ENCODE assay signal across 19 cellular contexts in genomic region chr14:105430042-105430441, GRCh38. TPM values are rescaled to one million over a fixed set of nuclear protein-coding genes. Genes with fewer than 3 reads are reported as not detected.
DNase-seq lines count a peak whose midpoint lies in the region; ATAC-seq, FAIRE-seq and TF ChIP-seq lines count a peak whose summit lies in the region.
"Had no signal": no experiment of that assay in that cellular context is flagged by ENCODE, and none has a peak within 500 bp of the region (broad histone marks: within the 10 kb centered on the region; RNA-seq: fewer than 3 reads in every experiment).

No MANE protein-coding gene starts in this region.

- H3K4me3 ChIP-seq in A549 = no peak overlapping the region
- H3K4me3 ChIP-seq in HCT116 (replicated peaks in 1 of 2; ENCODE audit: low read depth in 1 of 2, low read length in 2 of 2) = peak overlapping the region in 1 of 2 experiments; percentile 13; a peak in 1 of 4 replicates
- H3K4me3 ChIP-seq in endothelial cell of umbilical vein (replicated peaks in 1 of 3; ENCODE audit: insufficient read depth in 1 of 3, low read depth in 1 of 3, low read length in 3 of 3) = no peak overlapping the region
- no peak overlapping the region for H3K4me3 ChIP-seq in psoas muscle
- H3K4me3 ChIP-seq: MG63 had no signal

- ATAC-seq in A549 (no peak), HCT116 (no peak), psoas muscle (no peak), GM21515 (IDR thresholded peaks at IDR 0.05; ENCODE audit: unreplicated experiment) (no peak), GM21367 (IDR thresholded peaks at IDR 0.05; ENCODE audit: unreplicated experiment) (no peak), HG03432 (IDR thresholded peaks at IDR 0.05; ENCODE audit: unreplicated experiment) (no peak)
- ATAC-seq: Panc1 had no signal

- H3K4me1 ChIP-seq in A549 (peaks cover 23% of the 10 kb centered on the region), HCT116 (ENCODE audit: control insufficient read depth in 1 of 2, insufficient read depth in 2 of 2, low read length in 2 of 2) (peaks cover 20 to 38% of the 10 kb centered on the region in 2 experiments), endothelial cell of umbilical vein (ENCODE audit: control insufficient read depth, extremely low read depth, insufficient read depth, low read length) (peaks cover 29% of the 10 kb centered on the region), psoas muscle (no peaks in the 10 kb centered on the region)

- no peak for TF ChIP-seq EP300 in A549 (IDR thresholded peaks at IDR 0.05)

- CTCF ChIA-PET in A549 (lab: Yijun Ruan, JAX) (interaction anchor here (1.0 to 3.7 kb wide), 8 partner anchors 10 to 99 kb away, joined by 3 to 15 read pairs (median 4); no protein-coding TSS in a partner anchor), HCT116 (lab: Charles Lee) (interaction anchor here (1.1 kb wide), 1 partner anchor 51 kb away, joined by 9 read pairs; no protein-coding TSS in a partner anchor), endothelial cell of umbilical vein (lab: Charles Lee) (interaction anchor here (1.0 to 4.7 kb wide), 8 partner anchors 12 to 60 kb away, joined by 3 to 23 read pairs (median 8); no protein-coding TSS in a partner anchor)

- H3K9ac ChIP-seq in HCT116 (ENCODE audit: low read length) = no peak overlapping the region
- peak overlapping the region; percentile 7 for H3K9ac ChIP-seq in endothelial cell of umbilical vein (replicated peaks; ENCODE audit: extremely low read depth, insufficient read depth, low read length)

- no peaks in the 10 kb centered on the region for H3K9me1 ChIP-seq in endothelial cell of umbilical vein (replicated peaks; ENCODE audit: control insufficient read depth, extremely low read depth, insufficient read depth, low read length)

- no peaks in the 10 kb centered on the region for H3K9me2 ChIP-seq in HCT116 (ENCODE audit: insufficient read depth)

- RAD21 ChIA-PET in HCT116 (lab: Charles Lee; ENCODE audit: low non-redundant PET in 1 of 2, low total read pairs in 2 of 2, uncharacterized antibody in 2 of 2, unreplicated experiment in 2 of 2) = no interaction called here

- no peaks in the 10 kb centered on the region for H3K9me3 ChIP-seq in A549
- H3K9me3 ChIP-seq in HCT116 (ENCODE audit: control insufficient read depth in 1 of 2, insufficient read depth in 1 of 2, low read depth in 1 of 2, low read length in 2 of 2) = no peaks in the 10 kb centered on the region
- no peaks in the 10 kb centered on the region for H3K9me3 ChIP-seq in endothelial cell of umbilical vein (replicated peaks; ENCODE audit: control insufficient read depth, insufficient read depth, low read length)
- no peaks in the 10 kb centered on the region for H3K9me3 ChIP-seq in psoas muscle
- H3K9me3 ChIP-seq: Caco-2 had no signal

- 95% methylated on average over 6 of the region's 6 CpGs for WGBS in A549 (ENCODE audit: missing lambda C conversion rate)
- 76 to 82% (median 81%) methylated on average over 6 of the region's 6 CpGs for WGBS in psoas muscle, 3 donors

- DNase-seq in A549 (ENCODE audit: low read depth in 1 of 2, low spot score in 1 of 2) (no peak), HCT116 (ENCODE audit: low read depth, low spot score) (no peak), endothelial cell of umbilical vein (ENCODE audit: low read depth, low spot score) (peak; percentile 93), psoas muscle (no peak)
- DNase-seq: Caco-2; CD4-positive, CD25-positive, alpha-beta regulatory T cell; DMS153; NCI-H1092; NCI-H1694; NCI-H2107; NCI-H2227 treated with DMSO at 0.1 percent for 48 hours; NCI-H524; SHP77 had no signal

- peaks cover 3 to 7% of the 10 kb centered on the region in 2 experiments for H3K36me3 ChIP-seq in HCT116 (ENCODE audit: control insufficient read depth in 1 of 2, insufficient read depth in 2 of 2, low read length in 2 of 2)
- H3K36me3 ChIP-seq in endothelial cell of umbilical vein (ENCODE audit: control insufficient read depth in 2 of 2, extremely low read depth in 1 of 2, insufficient read depth in 2 of 2, low read length in 2 of 2) = peaks cover 2 to 8% of the 10 kb centered on the region in 2 experiments
- peaks cover 0 to 7% of the 10 kb centered on the region in 2 donors for H3K36me3 ChIP-seq in psoas muscle (ENCODE audit: insufficient read depth in 1 of 2, low read depth in 1 of 2)

- H3K27me3 ChIP-seq in HCT116 (ENCODE audit: insufficient read depth, low read length) (no peaks in the 10 kb centered on the region), endothelial cell of umbilical vein (ENCODE audit: control insufficient read depth in 2 of 2, insufficient read depth in 2 of 2, low read length in 2 of 2) (no peaks in the 10 kb centered on the region), psoas muscle (ENCODE audit: insufficient read depth in 3 of 3, low read length in 2 of 3) (no peaks in the 10 kb centered on the region)
- H3K27me3 ChIP-seq: MG63 had no signal

- POLR2A ChIA-PET in A549 (lab: Yijun Ruan, JAX) (interaction anchor here (1.2 kb wide), 1 partner anchor 51 kb away, joined by 3 read pairs; no protein-coding TSS in a partner anchor), HCT116 (lab: Charles Lee) (no interaction called here), endothelial cell of umbilical vein (lab: Charles Lee) (interaction anchor here (0.6 to 0.9 kb wide), 3 partner anchors 45 to 160 kb away, joined by 3 to 4 read pairs (median 3); no protein-coding TSS in a partner anchor)

- H3K4me2 ChIP-seq in A549 (peak overlapping the region; percentile 21), HCT116 (ENCODE audit: low read length) (peak overlapping the region; percentile 61), endothelial cell of umbilical vein (ENCODE audit: insufficient read depth, low read length) (peak overlapping the region; percentile 44)

- BruUV-seq in HCT116 (replicated peaks; lab: Mats Ljungman, UMichigan) = no TSS peak
- BruUV-seq in endothelial cell of umbilical vein (replicated peaks; lab: Mats Ljungman, UMichigan) = no TSS peak

- dilution Hi-C loops in endothelial cell of umbilical vein (cut with MboI; ENCODE audit: extremely low pct_ligation_motif_present, low sequenced_read_pairs) = no loop called here

- intact Hi-C loops in HCT116 (cut with micrococcal nuclease) (no loop called here), endothelial cell of umbilical vein (cut with micrococcal nuclease) (loop anchor here (1.0 to 5.0 kb wide), 6 partner anchors 9 to 61 kb away; partner anchors contain the start of genes CRIP2, TEDC1 and TEX22), psoas muscle (cut with DNase I) (no loop called here)

- peaks cover 93% of the 10 kb centered on the region for H3K79me2 ChIP-seq in HCT116 (ENCODE audit: insufficient read depth, low read length)
- H3K79me2 ChIP-seq in endothelial cell of umbilical vein (ENCODE audit: control insufficient read depth, insufficient read depth, low read length) = peaks cover 80% of the 10 kb centered on the region

- H3K27ac ChIP-seq in A549 (no peak overlapping the region), HCT116 (ENCODE audit: low read depth, low read length) (peak overlapping the region; percentile 36; the same call in 1 of the 2 replicates), endothelial cell of umbilical vein (ENCODE audit: insufficient read depth, low read depth, low read length) (peak overlapping the region; percentile 86), psoas muscle (peak overlapping the region; percentile 30)

- no peak overlapping the region for H2AFZ ChIP-seq in HCT116 (ENCODE audit: low read depth, low read length, poor library complexity, severe bottlenecking)
- no peak overlapping the region for H2AFZ ChIP-seq in endothelial cell of umbilical vein (ENCODE audit: low read depth, low read length)

- TF ChIP-seq CTCF in A549 (IDR thresholded peaks at IDR 0.05) (no peak), HCT116 (IDR thresholded peaks at IDR 0.05 in 2 of 3, conservative IDR thresholded peaks at IDR 0.05 in 1 of 3; ENCODE audit: borderline replicate concordance in 1 of 3, insufficient read depth in 1 of 3, low read depth in 2 of 3, low read length in 2 of 3) (no peak), endothelial cell of umbilical vein (IDR thresholded peaks at IDR 0.05; ENCODE audit: extremely low read depth in 1 of 2, insufficient read depth in 1 of 2, low read depth in 1 of 2, low read length in 2 of 2) (no peak), psoas muscle (IDR thresholded peaks at IDR 0.05) (no peak)

- H4K20me1 ChIP-seq in HCT116 (ENCODE audit: insufficient read depth) (peaks cover 19% of the 10 kb centered on the region), endothelial cell of umbilical vein (replicated peaks; ENCODE audit: control insufficient read depth, extremely low read depth, insufficient read depth, low read length) (peaks cover 2% of the 10 kb centered on the region)

- TF ChIP-seq POLR2A in A549 (IDR thresholded peaks at IDR 0.05; ENCODE audit: low read length) = no peak
- TF ChIP-seq POLR2A in HCT116 (IDR thresholded peaks at IDR 0.05; ENCODE audit: borderline replicate concordance, extremely low read depth, insufficient read depth, insufficient read length) = no peak
- TF ChIP-seq POLR2A in endothelial cell of umbilical vein (IDR thresholded peaks at IDR 0.05; ENCODE audit: low read depth, low read length) = no peak

- FAIRE-seq in A549 (lab: Jason Lieb, UNC) (no peak), endothelial cell of umbilical vein (lab: Jason Lieb, UNC) (peak; percentile 98)

- TF ChIP-seq RAD21 in A549 (conservative IDR thresholded peaks at IDR 0.05 in 1 of 2, IDR thresholded peaks at IDR 0.05 in 1 of 2) = no peak
- no peak for TF ChIP-seq RAD21 in HCT116 (IDR thresholded peaks at IDR 0.05; ENCODE audit: low read depth)

RNA-seq across cellular contexts. Expression of gene MTA1, which starts 10.4 kb away (rescaled TPM):
- polyA plus RNA-seq in A549 (2011; rRNA removed) (46.8 and 52.7 TPM in 2 replicates), A549 (2017; fragmentation: RNase III; extraction: RNeasy Plus Mini Kit Qiagen cat#74134 plus additional on column Dnase treatment) (80.7 to 89.8 TPM (median 86.7 TPM) in 3 replicates), endothelial cell of umbilical vein (85.2 and 97.2 TPM in 2 replicates), psoas muscle (10 to 100 TPM; 22.6 to 32.8 (median 25.5) TPM)
- polyA plus RNA-seq in A549 (2012; cell fraction: cytosol; rRNA removed) = 105 and 111 TPM in 2 replicates
- polyA plus RNA-seq in A549 (2012; cell fraction: nucleus; rRNA removed) = 523 and 668 TPM in 2 replicates
- 42.6 and 67.3 TPM in 2 replicates for polyA minus RNA-seq in A549 (2011; rRNA and poly(A)+ RNA removed)
- total RNA-seq in HCT116 (2021; ENCODE audit: unreplicated experiment) (229 TPM), endothelial cell of umbilical vein (158 and 167 TPM in 2 replicates), psoas muscle (10 to 100 TPM; 41.1 to 48.6 (median 45.1) TPM)
- 132 and 135 TPM in 2 replicates for polyA plus RNA-seq in HCT116 (2012)
- 64.9 and 83.8 TPM in 2 replicates for polyA plus RNA-seq in endothelial cell of umbilical vein (2011; cell fraction: cytosol; rRNA removed)
- polyA plus RNA-seq in endothelial cell of umbilical vein (2011; cell fraction: nucleus; rRNA removed) = 382 and 473 TPM in 2 replicates
- 74.8 and 83.4 TPM in 2 replicates for polyA plus RNA-seq in endothelial cell of umbilical vein (2012)
- 58.0 and 69.6 TPM in 2 replicates for polyA minus RNA-seq in endothelial cell of umbilical vein
- 90.6 TPM for polyA minus RNA-seq in endothelial cell of umbilical vein (2011; cell fraction: cytosol; rRNA and poly(A)+ RNA removed)
- polyA minus RNA-seq in endothelial cell of umbilical vein (2011; cell fraction: nucleus; rRNA and poly(A)+ RNA removed) = 110 and 182 TPM in 2 replicates

RNA-seq across cellular contexts. Expression of gene TEX22, which starts 31.7 kb away (rescaled TPM):
- polyA plus RNA-seq in A549 (2011; rRNA removed) (0.06 and 0.19 TPM in 2 replicates), A549 (2017; fragmentation: RNase III; extraction: RNeasy Plus Mini Kit Qiagen cat#74134 plus additional on column Dnase treatment) (0.23 to 0.51 TPM (median 0.26 TPM) in 3 replicates), endothelial cell of umbilical vein (0.06 and 0.22 TPM in 2 replicates), psoas muscle (under 1 TPM in 2 of 3 donors, not detected in 1; 0.10 to 0.13 TPM)
- polyA plus RNA-seq in A549 (2012; cell fraction: cytosol; rRNA removed) = 0.08 and 0.12 TPM in 2 replicates
- polyA plus RNA-seq in A549 (2012; cell fraction: nucleus; rRNA removed) = 0.65 and 0.84 TPM in 2 replicates
- 0.44 and 0.50 TPM in 2 replicates for polyA minus RNA-seq in A549 (2011; rRNA and poly(A)+ RNA removed)
- total RNA-seq in HCT116 (2021; ENCODE audit: unreplicated experiment) (3.8 TPM), endothelial cell of umbilical vein (1.1 and 2.1 TPM in 2 replicates), psoas muscle (under 1 TPM in 3 of 4 donors, not detected in 1; 0.34 to 0.75 (median 0.39) TPM)
- polyA plus RNA-seq in HCT116 (2012) = 0.05 and 0.15 TPM in 2 replicates
- 0.14 TPM in 2 replicates for polyA plus RNA-seq in endothelial cell of umbilical vein (2011; cell fraction: cytosol; rRNA removed)
- 0.76 and 0.90 TPM in 2 replicates for polyA plus RNA-seq in endothelial cell of umbilical vein (2011; cell fraction: nucleus; rRNA removed)
- not detected in 2 replicates for polyA plus RNA-seq in endothelial cell of umbilical vein (2012)
- polyA minus RNA-seq in endothelial cell of umbilical vein = 0.19 and 0.23 TPM in 2 replicates
- not detected for polyA minus RNA-seq in endothelial cell of umbilical vein (2011; cell fraction: cytosol; rRNA and poly(A)+ RNA removed)
- 0.24 and 0.53 TPM in 2 replicates for polyA minus RNA-seq in endothelial cell of umbilical vein (2011; cell fraction: nucleus; rRNA and poly(A)+ RNA removed)

RNA-seq across cellular contexts. Expression of gene CRIP2, which starts 44.6 kb away (rescaled TPM):
- polyA plus RNA-seq in A549 (2011; rRNA removed) (36.2 and 41.0 TPM in 2 replicates), A549 (2017; fragmentation: RNase III; extraction: RNeasy Plus Mini Kit Qiagen cat#74134 plus additional on column Dnase treatment) (55.6 to 68.4 TPM (median 67.3 TPM) in 3 replicates), endothelial cell of umbilical vein (954 and 1,384 TPM in 2 replicates), psoas muscle (10 to 100 TPM; 28.5 to 71.8 (median 47.3) TPM)
- polyA plus RNA-seq in A549 (2012; cell fraction: cytosol; rRNA removed) = 192 and 210 TPM in 2 replicates
- polyA plus RNA-seq in A549 (2012; cell fraction: nucleus; rRNA removed) = 220 and 295 TPM in 2 replicates
- 8.9 and 14.4 TPM in 2 replicates for polyA minus RNA-seq in A549 (2011; rRNA and poly(A)+ RNA removed)
- total RNA-seq in HCT116 (2021; ENCODE audit: unreplicated experiment) (31.1 TPM), endothelial cell of umbilical vein (322 and 361 TPM in 2 replicates), psoas muscle (10 to 100 TPM; 23.1 to 46.5 (median 30.2) TPM)
- 37.8 and 43.3 TPM in 2 replicates for polyA plus RNA-seq in HCT116 (2012)
- 542 and 715 TPM in 2 replicates for polyA plus RNA-seq in endothelial cell of umbilical vein (2011; cell fraction: cytosol; rRNA removed)
- 348 and 443 TPM in 2 replicates for polyA plus RNA-seq in endothelial cell of umbilical vein (2011; cell fraction: nucleus; rRNA removed)
- polyA plus RNA-seq in endothelial cell of umbilical vein (2012) = 232 and 368 TPM in 2 replicates
- 127 and 173 TPM in 2 replicates for polyA minus RNA-seq in endothelial cell of umbilical vein
- 41.4 TPM for polyA minus RNA-seq in endothelial cell of umbilical vein (2011; cell fraction: cytosol; rRNA and poly(A)+ RNA removed)
- polyA minus RNA-seq in endothelial cell of umbilical vein (2011; cell fraction: nucleus; rRNA and poly(A)+ RNA removed) = 40.5 and 94.7 TPM in 2 replicates

RNA-seq across cellular contexts. Expression of gene CRIP1, which starts 56.6 kb away (rescaled TPM):
- polyA plus RNA-seq in A549 (2011; rRNA removed) (196 and 280 TPM in 2 replicates), A549 (2017; fragmentation: RNase III; extraction: RNeasy Plus Mini Kit Qiagen cat#74134 plus additional on column Dnase treatment) (837 to 1,023 TPM (median 999 TPM) in 3 replicates), endothelial cell of umbilical vein (3.0 and 3.1 TPM in 2 replicates), psoas muscle (10 to 100 TPM; 17.5 to 27.2 (median 20.6) TPM)
- polyA plus RNA-seq in A549 (2012; cell fraction: cytosol; rRNA removed) = 1,772 and 1,826 TPM in 2 replicates
- polyA plus RNA-seq in A549 (2012; cell fraction: nucleus; rRNA removed) = 674 and 890 TPM in 2 replicates
- 60.5 and 132 TPM in 2 replicates for polyA minus RNA-seq in A549 (2011; rRNA and poly(A)+ RNA removed)
- total RNA-seq in HCT116 (2021; ENCODE audit: unreplicated experiment) (260 TPM), endothelial cell of umbilical vein (4.8 and 8.1 TPM in 2 replicates), psoas muscle (10 to 100 TPM; 11.5 to 24.9 (median 14.2) TPM)
- polyA plus RNA-seq in HCT116 (2012) = 613 and 656 TPM in 2 replicates
- polyA plus RNA-seq in endothelial cell of umbilical vein (2011; cell fraction: cytosol; rRNA removed) = 2.9 and 3.9 TPM in 2 replicates
- 3.3 and 3.7 TPM in 2 replicates for polyA plus RNA-seq in endothelial cell of umbilical vein (2011; cell fraction: nucleus; rRNA removed)
- polyA plus RNA-seq in endothelial cell of umbilical vein (2012) = 2.8 and 4.2 TPM in 2 replicates
- polyA minus RNA-seq in endothelial cell of umbilical vein = 0.91 TPM in 1 of 2 replicates, not detected in the other
- polyA minus RNA-seq in endothelial cell of umbilical vein (2011; cell fraction: cytosol; rRNA and poly(A)+ RNA removed) = 143 TPM
- polyA minus RNA-seq in endothelial cell of umbilical vein (2011; cell fraction: nucleus; rRNA and poly(A)+ RNA removed) = 3.5 and 5.3 TPM in 2 replicates
- total RNA-seq: H4 had no signal

Comparison
In these comparisons a context has a peak if more than half of its experiments do, and no peak if none do; other contexts are left out.
1. H3K27ac ChIP-seq: peak in HCT116 (single experiment), endothelial cell of umbilical vein (single experiment) and psoas muscle (single experiment); none in A549 (0 of 2).
2. Peak in every context shown above with its lines, with median percentiles within 50 percentile points of each other: H3K4me2 ChIP-seq.